14 cellular contexts compared by ENCODE assay signal in genomic region chr3:40829876-40830275, GRCh38.
A peak's percentile ranks its signal among the peaks of the same experiment; 100 is the strongest.
DNase-seq lines count a peak whose midpoint lies in the region; ATAC-seq and TF ChIP-seq lines count a peak whose summit lies in the region.
"Had no signal": no experiment of that assay in that cellular context is flagged by ENCODE, and none has a peak within 500 bp of the region (broad histone marks: within the 10 kb centered on the region; RNA-seq: fewer than 3 reads in every experiment).

No MANE protein-coding gene starts in this region.

- TF ChIP-seq RAD21 in liver (IDR thresholded peaks at IDR 0.05) = no peak

- no peaks in the 10 kb centered on the region for H3K36me3 Mint-ChIP-seq in type B pancreatic cell
- no peaks in the 10 kb centered on the region for H3K36me3 Mint-ChIP-seq in effector memory CD8-positive, alpha-beta T cell (ENCODE audit: insufficient read depth)

- DNase-seq in DMS53 (lab: John Stamatoyannopoulos, UW) (peak; percentile 1), DMS53 treated with DMSO at 0.1 percent for 48 hours (lab: John Stamatoyannopoulos, UW; ENCODE audit: unreplicated experiment) (no peak), glomerular visceral epithelial cell (ENCODE audit: extremely low spot score) (peak; percentile 51), type B pancreatic cell (ENCODE audit: extremely low spot score, unreplicated experiment) (no peak), AG20443 (ENCODE audit: low spot score) (no peak), NAMALWA (ENCODE audit: low spot score) (no peak)
- DNase-seq in effector memory CD8-positive, alpha-beta T cell = no peak
- DNase-seq: C1 segment of cervical spinal cord; CD4-positive, alpha-beta T cell; H7 had no signal

- no peaks in the 10 kb centered on the region for H3K27me3 ChIP-seq in liver (ENCODE audit: control insufficient read depth in 4 of 4, insufficient read depth in 4 of 4, low read length in 3 of 4)

- no peaks in the 10 kb centered on the region for H3K9me3 Mint-ChIP-seq in type B pancreatic cell
- H3K9me3 Mint-ChIP-seq in effector memory CD8-positive, alpha-beta T cell = no peaks in the 10 kb centered on the region
- H3K9me3 Mint-ChIP-seq: CD4-positive, alpha-beta T cell; GM23338 had no signal

- H3K36me3 ChIP-seq in liver (ENCODE audit: control insufficient read depth in 4 of 4, insufficient read depth in 3 of 4, low read depth in 1 of 4, low read length in 3 of 4) = no peaks in the 10 kb centered on the region

- H3K27me3 Mint-ChIP-seq in type B pancreatic cell = no peaks in the 10 kb centered on the region
- peaks cover 13 to 27% of the 10 kb centered on the region in 2 donors for H3K27me3 Mint-ChIP-seq in effector memory CD8-positive, alpha-beta T cell
- H3K27me3 Mint-ChIP-seq: CD4-positive, alpha-beta T cell had no signal

- H3K9ac ChIP-seq in liver (ENCODE audit: low read depth in 1 of 2, low read length in 2 of 2) = no peak overlapping the region

- peaks cover 0 to 4% (median 1%) of the 10 kb centered on the region in 4 donors for H3K4me1 ChIP-seq in liver (ENCODE audit: control insufficient read depth in 4 of 4, insufficient read depth in 4 of 4, low read length in 3 of 4)

- no peak overlapping the region for H3K4me3 ChIP-seq in liver (ENCODE audit: low read depth in 1 of 3, low read length in 3 of 3)
- H3K4me3 ChIP-seq: GM23338 had no signal

- H3K9me3 ChIP-seq in liver (ENCODE audit: control insufficient read depth in 4 of 4, low read length in 3 of 4) = no peaks in the 10 kb centered on the region

- peak overlapping the region; percentile 21 for H3K27ac Mint-ChIP-seq in type B pancreatic cell
- no peak overlapping the region for H3K27ac Mint-ChIP-seq in effector memory CD8-positive, alpha-beta T cell
- H3K27ac Mint-ChIP-seq: B cell; CD4-positive, alpha-beta T cell; GM23338 had no signal

- no peak overlapping the region for H3K27ac ChIP-seq in liver (ENCODE audit: low read depth in 1 of 2, low read length in 2 of 2)
- H3K27ac ChIP-seq: 22Rv1 had no signal

- TF ChIP-seq CTCF in liver (IDR thresholded peaks at IDR 0.05; ENCODE audit: low read depth, low read length, missing input control) (no peak), type B pancreatic cell (conservative IDR thresholded peaks at IDR 0.05) (no peak)

- peaks cover 14% of the 10 kb centered on the region for H3K4me1 Mint-ChIP-seq in type B pancreatic cell (ENCODE audit: unreplicated experiment)
- no peaks in the 10 kb centered on the region for H3K4me1 Mint-ChIP-seq in effector memory CD8-positive, alpha-beta T cell (ENCODE audit: low read depth in 2 of 2)
- H3K4me1 Mint-ChIP-seq: B cell, GM23338 had no signal

- WGBS in liver = 24% methylated on average over 2 of the region's 2 CpGs

- peak overlapping the region; percentile 24 for H3K4me3 Mint-ChIP-seq in type B pancreatic cell
- no peak overlapping the region for H3K4me3 Mint-ChIP-seq in effector memory CD8-positive, alpha-beta T cell
- H3K4me3 Mint-ChIP-seq: B cell; CD4-positive, alpha-beta T cell; GM23338 had no signal

- no peak for ATAC-seq in effector memory CD8-positive, alpha-beta T cell (replicated peaks)
- ATAC-seq: GM23338 had no signal

TF ChIP-seq in liver, 16 proteins besides CTCF, POLR2A, EP300 and RAD21:
- TF ChIP-seq TAF1 (conservative IDR thresholded peaks at IDR 0.05) = no peak
- TF ChIP-seq GABPA (IDR thresholded peaks at IDR 0.05 in 1 of 2, conservative IDR thresholded peaks at IDR 0.05 in 1 of 2) = no peak
- TF ChIP-seq YY1 (IDR thresholded peaks at IDR 0.05) = peak; percentile 69

Comparison
In these comparisons a context has a peak if more than half of its experiments do, and no peak if none do; other contexts are left out.
1. DNase-seq: peak in DMS53 (single experiment) and glomerular visceral epithelial cell (single experiment); none in DMS53 treated with DMSO at 0.1 percent for 48 hours (single experiment), type B pancreatic cell (single experiment), effector memory CD8-positive, alpha-beta T cell (0 of 3), AG20443 (single experiment) and NAMALWA (single experiment).